ENCODE assay signal across 8 cellular contexts in the genomic region with DNA sequence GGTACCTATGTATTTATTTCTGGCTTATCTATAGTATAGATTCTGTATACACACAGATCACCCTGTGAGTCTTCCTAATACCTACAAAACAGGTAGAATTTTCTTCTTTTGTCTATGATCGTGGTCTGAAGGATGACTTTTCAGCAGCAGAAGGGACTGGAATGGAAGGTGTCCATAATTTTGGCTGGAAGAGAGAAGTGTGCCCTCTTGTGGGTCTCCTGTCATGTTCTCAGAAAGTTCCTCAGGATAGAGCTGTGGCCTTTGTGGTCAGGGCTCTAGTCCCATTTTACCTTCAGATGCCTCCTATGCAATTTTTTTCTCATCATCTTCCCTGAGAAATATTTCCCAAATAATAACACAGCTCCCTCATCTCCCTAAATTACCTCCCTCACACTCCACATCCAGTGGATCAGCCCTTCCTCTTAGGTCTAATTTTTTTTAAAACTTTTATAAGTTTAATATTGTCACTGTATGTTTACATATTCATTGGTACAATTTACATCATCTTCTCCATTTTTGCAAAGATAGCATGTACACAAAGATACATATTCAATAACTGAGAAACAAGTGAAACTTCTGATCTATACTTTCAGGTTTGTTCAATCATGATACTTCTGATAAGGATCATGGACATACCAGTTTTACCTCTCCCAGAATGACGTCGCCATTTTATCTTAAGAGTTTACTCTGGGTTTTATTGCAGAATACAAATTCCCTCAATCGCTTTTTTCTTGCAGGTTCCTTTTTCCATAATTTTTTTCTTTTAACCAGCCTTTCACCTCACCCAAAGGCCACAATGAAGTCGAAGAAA.
DNase-seq lines count a peak whose midpoint lies in the region; ATAC-seq and TF ChIP-seq lines count a peak whose summit lies in the region.

No MANE protein-coding gene starts in this region.

- peak; percentile 67 for TF ChIP-seq CTCF in osteocyte (IDR thresholded peaks at IDR 0.05)

- WGBS in neuronal stem cell (ENCODE audit: extremely low coverage in 2 of 2, insufficient read length in 2 of 2, insufficient replicate concordance in 1 of 2), 2 donors = no CpG with 5 or more reads among the region's 5 CpGs

- no peak overlapping the region for H3K9ac ChIP-seq in neuronal stem cell (ENCODE audit: low read depth, low read length, poor library complexity)

- H3K4me1 Mint-ChIP-seq in osteocyte (ENCODE audit: unreplicated experiment) = peaks cover 33% of the 10 kb centered on the region
- peaks cover 13% of the 10 kb centered on the region for H3K4me1 Mint-ChIP-seq in activated naive CD8-positive, alpha-beta T cell treated with anti-CD3 and anti-CD28 coated beads for 36 hours

- H3K4me2 ChIP-seq in neuronal stem cell (ENCODE audit: insufficient read depth, low read length, poor library complexity, severe bottlenecking) = no peak overlapping the region

- H3K27me3 Mint-ChIP-seq in osteocyte (ENCODE audit: unreplicated experiment) = no peaks in the 10 kb centered on the region
- no peaks in the 10 kb centered on the region for H3K27me3 Mint-ChIP-seq in activated naive CD8-positive, alpha-beta T cell treated with anti-CD3 and anti-CD28 coated beads for 36 hours

- H3K9me3 ChIP-seq in neuronal stem cell (replicated peaks in 1 of 2; ENCODE audit: control insufficient read depth in 2 of 2, insufficient read depth in 1 of 2, low read depth in 1 of 2, low read length in 2 of 2) = no peaks in the 10 kb centered on the region

- H2BK15ac ChIP-seq in neuronal stem cell (ENCODE audit: low read length) = no peak overlapping the region

- H3K18ac ChIP-seq in neuronal stem cell (ENCODE audit: low read length) = no peak overlapping the region

- H3K23ac ChIP-seq in neuronal stem cell (ENCODE audit: low read depth, low read length, poor library complexity) = no peak overlapping the region

- H3K4me3 Mint-ChIP-seq in osteocyte (ENCODE audit: unreplicated experiment) = no peak overlapping the region
- no peak overlapping the region for H3K4me3 Mint-ChIP-seq in activated naive CD8-positive, alpha-beta T cell treated with anti-CD3 and anti-CD28 coated beads for 36 hours

- H3K4ac ChIP-seq in neuronal stem cell (ENCODE audit: low read length) = no peak overlapping the region

- H3K27me3 ChIP-seq in neuronal stem cell (ENCODE audit: control insufficient read depth in 3 of 3, insufficient read depth in 3 of 3, low read depth in 1 of 3, low read length in 3 of 3) = peaks cover 0 to 2% (median 0%) of the 10 kb centered on the region in 3 experiments

- no peak overlapping the region for H4K8ac ChIP-seq in neuronal stem cell (ENCODE audit: low read depth, low read length)

- H2BK12ac ChIP-seq in neuronal stem cell (ENCODE audit: low read length) = no peak overlapping the region

- no peaks in the 10 kb centered on the region for H3K79me1 ChIP-seq in neuronal stem cell (ENCODE audit: low read depth, low read length)

- H3K4me3 ChIP-seq in neuronal stem cell (ENCODE audit: low read length in 2 of 2) = no peak overlapping the region

- peaks cover 5 to 6% of the 10 kb centered on the region in 2 donors for H3K4me1 ChIP-seq in neuronal stem cell (ENCODE audit: control insufficient read depth in 2 of 2, insufficient read depth in 1 of 2, low read depth in 1 of 2, low read length in 2 of 2)

- H3K36me3 Mint-ChIP-seq in osteocyte (ENCODE audit: unreplicated experiment) = no peaks in the 10 kb centered on the region
- no peaks in the 10 kb centered on the region for H3K36me3 Mint-ChIP-seq in activated naive CD8-positive, alpha-beta T cell treated with anti-CD3 and anti-CD28 coated beads for 36 hours

- H3K27ac ChIP-seq in neuronal stem cell (replicated peaks; ENCODE audit: low read length) = no peak overlapping the region

- no peak overlapping the region for H2BK120ac ChIP-seq in neuronal stem cell (ENCODE audit: low read depth, low read length)

- no peaks in the 10 kb centered on the region for H3K36me3 ChIP-seq in neuronal stem cell (replicated peaks in 1 of 2; ENCODE audit: control insufficient read depth in 2 of 2, insufficient read depth in 2 of 2, low read length in 2 of 2)

- H3K27ac Mint-ChIP-seq in osteocyte (ENCODE audit: unreplicated experiment) = no peak overlapping the region
- H3K27ac Mint-ChIP-seq in activated naive CD8-positive, alpha-beta T cell treated with anti-CD3 and anti-CD28 coated beads for 36 hours = no peak overlapping the region

- H4K91ac ChIP-seq in neuronal stem cell (ENCODE audit: low read depth, low read length, poor library complexity) = no peak overlapping the region

- H2AFZ ChIP-seq in neuronal stem cell (ENCODE audit: low read length) = no peak overlapping the region

- H2BK5ac ChIP-seq in neuronal stem cell (ENCODE audit: low read length) = no peak overlapping the region

- H3K14ac ChIP-seq in neuronal stem cell (ENCODE audit: low read length) = no peak overlapping the region

- H2AK5ac ChIP-seq in neuronal stem cell (ENCODE audit: low read depth, low read length) = no peak overlapping the region

- DNase-seq in NCI-H510A treated with DMSO at 0.1 percent for 48 hours (lab: John Stamatoyannopoulos, UW) (peak; percentile 11), NCI-H510A (lab: John Stamatoyannopoulos, UW) (no peak), NCI-H2081 (lab: John Stamatoyannopoulos, UW) (peak; percentile 8 to 58), cerebellum (ENCODE audit: low spot score) (peak; percentile 76), osteocyte (ENCODE audit: extremely low spot score, unreplicated experiment) (no peak), neuronal stem cell (ENCODE audit: low spot score) (no peak)
- DNase-seq in activated naive CD8-positive, alpha-beta T cell treated with anti-CD3 and anti-CD28 coated beads for 36 hours = no peak

- no peaks in the 10 kb centered on the region for H3K9me3 Mint-ChIP-seq in osteocyte (ENCODE audit: unreplicated experiment)
- no peaks in the 10 kb centered on the region for H3K9me3 Mint-ChIP-seq in activated naive CD8-positive, alpha-beta T cell treated with anti-CD3 and anti-CD28 coated beads for 36 hours

- no peak for ATAC-seq in HG03469 (IDR thresholded peaks at IDR 0.05; ENCODE audit: unreplicated experiment)

Comparison
In these comparisons a context has a peak if more than half of its experiments do, and no peak if none do; other contexts are left out.
1. DNase-seq: peak in NCI-H510A treated with DMSO at 0.1 percent for 48 hours (single experiment), NCI-H2081 (2 of 2) and cerebellum (single experiment); none in NCI-H510A (single experiment), osteocyte (single experiment), activated naive CD8-positive, alpha-beta T cell treated with anti-CD3 and anti-CD28 coated beads for 36 hours (single experiment) and neuronal stem cell (single experiment).